In the genomic region with DNA sequence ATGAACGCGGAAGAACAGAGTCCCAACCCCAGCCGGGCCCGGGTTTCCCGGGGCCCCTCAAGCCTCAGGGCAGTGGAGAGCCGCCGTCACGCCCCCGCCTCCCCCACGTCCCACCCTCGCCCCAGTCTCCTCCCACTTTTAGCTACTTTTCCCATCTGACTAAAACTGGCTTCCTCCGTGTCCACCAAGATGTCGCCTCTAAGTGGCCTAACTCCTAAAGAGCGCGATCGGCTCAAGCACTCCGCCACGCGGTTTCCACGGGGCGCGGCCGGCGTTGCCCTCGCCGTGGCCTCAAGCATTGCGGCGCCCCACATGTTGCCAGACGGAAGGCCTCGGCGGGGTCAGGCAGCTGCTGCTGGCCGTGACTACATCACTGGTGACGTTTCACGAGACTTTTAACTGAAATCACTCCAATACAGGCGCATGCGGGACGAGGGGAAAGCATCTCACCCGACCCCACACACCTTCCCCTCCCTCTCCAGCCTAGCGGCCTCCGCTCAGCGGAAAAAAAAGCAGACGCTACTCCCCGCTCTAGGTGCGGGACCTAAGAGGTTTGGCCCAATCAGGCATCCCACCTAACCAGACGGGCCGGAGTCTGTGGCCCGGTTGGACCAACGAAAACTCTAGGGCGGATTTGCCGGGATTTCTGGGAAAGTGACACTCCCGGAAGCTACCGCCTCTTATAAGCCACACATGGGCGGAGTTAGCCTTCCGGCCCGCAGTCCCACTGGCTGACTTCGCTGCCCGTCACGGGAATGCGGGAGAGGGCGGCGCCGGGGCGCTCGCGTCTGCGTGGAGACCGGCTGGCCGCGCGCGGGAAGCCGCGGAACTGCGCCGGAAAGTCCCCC, we compare ENCODE assay signal across 8 cellular contexts. TPM values are rescaled to one million over a fixed set of nuclear protein-coding genes. Genes with fewer than 3 reads are reported as not detected.
DNase-seq lines count a peak whose midpoint lies in the region; ATAC-seq and TF ChIP-seq lines count a peak whose summit lies in the region.

A gene (plus strand): TSS at position 785 of the 848 bp plus-strand sequence. CDS start 3,251 bp downstream, outside the sequence.

- H3K9me2 ChIP-seq in OCI-LY1 (ENCODE audit: low read depth, low read length): no peaks in the 10 kb centered on the region

- WGBS in HUES64: under 1% methylated on average over 75 of the region's 75 CpGs
- WGBS in mesodermal cell (ENCODE audit: insufficient coverage in 2 of 2), 2 experiments: 0% methylated on average over 50 to 68 of the region's 75 CpGs

- H3K9me3 ChIP-seq in HUES64 (ENCODE audit: insufficient read depth, low read depth, low read length): no peaks in the 10 kb centered on the region
- no peaks in the 10 kb centered on the region for H3K9me3 ChIP-seq in OCI-LY1 (ENCODE audit: low read length)
- no peaks in the 10 kb centered on the region for H3K9me3 ChIP-seq in mesodermal cell (ENCODE audit: control insufficient read depth, low read length)

- peaks cover 17% of the 10 kb centered on the region for H3K4me1 ChIP-seq in HUES64 (ENCODE audit: insufficient read depth, low read length)
- peaks cover 23% of the 10 kb centered on the region for H3K4me1 ChIP-seq in OCI-LY1 (ENCODE audit: insufficient read depth, low read length, severe bottlenecking)
- H3K4me1 ChIP-seq in mesodermal cell (ENCODE audit: control insufficient read depth, insufficient read depth, low read length, poor library complexity, severe bottlenecking): peaks cover 8% of the 10 kb centered on the region

- peak within 1 kb of the TSS; percentile 82 for H3K4me2 ChIP-seq in OCI-LY1 (ENCODE audit: low read length)

- no peaks in the 10 kb centered on the region for H4K20me1 ChIP-seq in OCI-LY1 (ENCODE audit: insufficient read depth, low read length)

- DNase-seq in Calu3: peak; percentile 83
- peak; percentile 94 for DNase-seq in activated CD8-positive, alpha-beta memory T cell treated with anti-CD3 and anti-CD28 coated beads, Interleukin-2, amount 50 U/mL, for 4 hours
- peak; percentile 93 for DNase-seq in stimulated activated CD8-positive, alpha-beta memory T cell treated with anti-CD3 and anti-CD28 coated beads, Interleukin-15, amount 100 ng/mL, for 4 hours (ENCODE audit: low read depth in 2 of 2)

- peaks cover 20% of the 10 kb centered on the region for H3K36me3 Mint-ChIP-seq in Calu3 (ENCODE audit: insufficient read depth, unreplicated experiment)

- H3K4me3 Mint-ChIP-seq in Calu3 (ENCODE audit: low read depth, unreplicated experiment): peak within 1 kb of the TSS; percentile 86

- H2AFZ ChIP-seq in OCI-LY1 (ENCODE audit: low read length): no peak within 1 kb of the TSS

- intact Hi-C loops in Calu3 (cut with micrococcal nuclease; ENCODE audit: unreplicated experiment): loop anchor here (1.0 kb wide), 1 partner anchor 8 kb away; no protein-coding TSS in a partner anchor

- CTCF ChIA-PET in Calu3 (lab: Charles Lee): interaction anchor here (0.6 to 0.8 kb wide), 2 partner anchors 8 to 1067 kb away, joined by 3 to 4 read pairs; no protein-coding TSS in a partner anchor

- H3K27ac Mint-ChIP-seq in Calu3 (ENCODE audit: unreplicated experiment): peak within 1 kb of the TSS; percentile 96

- in situ Hi-C loops in endometrial microvascular endothelial cells (cut with HindIII; ENCODE audit: inconsistent ontology term, low pct_unique_long_range_greater_than_20kb, low sequenced_read_pairs): no loop called here

- no peaks in the 10 kb centered on the region for H3F3A ChIP-seq in OCI-LY1 (ENCODE audit: insufficient read depth, low read length)

- peak within 1 kb of the TSS; percentile 88 for H3K4me3 ChIP-seq in HUES64 (ENCODE audit: low read length)
- peak within 1 kb of the TSS; percentile 93 for H3K4me3 ChIP-seq in OCI-LY1 (ENCODE audit: low read depth, low read length, poor library complexity, severe bottlenecking)
- peak within 1 kb of the TSS; percentile 99 for H3K4me3 ChIP-seq in mesodermal cell (ENCODE audit: extremely low read depth, insufficient read depth, low read length, poor library complexity, severe bottlenecking)

- peak; percentile 81 for ATAC-seq in GM21447 (IDR thresholded peaks at IDR 0.05; ENCODE audit: unreplicated experiment)

- H3K79me2 ChIP-seq in OCI-LY1 (ENCODE audit: insufficient read depth, low read length): peaks cover 23% of the 10 kb centered on the region

- peak within 1 kb of the TSS; percentile 93 for H3K27ac ChIP-seq in HUES64 (ENCODE audit: low read depth, low read length)
- peak within 1 kb of the TSS; percentile 84 for H3K27ac ChIP-seq in OCI-LY1 (ENCODE audit: low read depth, low read length, poor library complexity, severe bottlenecking)
- peak within 1 kb of the TSS; percentile 98 for H3K27ac ChIP-seq in mesodermal cell (ENCODE audit: low read depth, low read length, severe bottlenecking)

- no peak for TF ChIP-seq CTCF in Calu3 (IDR thresholded peaks at IDR 0.05; ENCODE audit: unreplicated experiment)
- 0 out of 2 replicates have a peak, but pooled peaks have one; percentile 4 for TF ChIP-seq CTCF in OCI-LY1 (IDR thresholded peaks at IDR 0.05; ENCODE audit: low read length)

- no peaks in the 10 kb centered on the region for H3K4me1 Mint-ChIP-seq in Calu3 (ENCODE audit: low read depth, unreplicated experiment)

- BruUV-seq in Calu3 (replicated peaks; lab: Mats Ljungman, UMichigan): TSS peak; percentile 62

- H3K27me3 Mint-ChIP-seq in Calu3 (ENCODE audit: unreplicated experiment): no peaks in the 10 kb centered on the region

- H3K27me3 ChIP-seq in HUES64 (ENCODE audit: insufficient read depth, low read length): no peaks in the 10 kb centered on the region
- H3K27me3 ChIP-seq in OCI-LY1 (ENCODE audit: insufficient read depth, low read length): no peaks in the 10 kb centered on the region

- peaks cover 16% of the 10 kb centered on the region for H3K36me3 ChIP-seq in HUES64 (ENCODE audit: insufficient read depth, low read length)
- H3K36me3 ChIP-seq in OCI-LY1 (ENCODE audit: insufficient read depth, low read length): peaks cover 19% of the 10 kb centered on the region
- peaks cover 27% of the 10 kb centered on the region for H3K36me3 ChIP-seq in mesodermal cell (ENCODE audit: control insufficient read depth, insufficient read depth, low read length)

- H3K9ac ChIP-seq in HUES64 (ENCODE audit: low read depth, low read length) (peak within 1 kb of the TSS; percentile 81), OCI-LY1 (ENCODE audit: low read length) (peak within 1 kb of the TSS; percentile 99)

- no peaks in the 10 kb centered on the region for H3K9me3 Mint-ChIP-seq in Calu3 (ENCODE audit: low read depth, unreplicated experiment)

RNA-seq across cellular contexts. Expression of the gene that starts here (rescaled TPM):
- total RNA-seq in Calu3 (2022) (7.2 and 7.9 TPM in 2 replicates), endometrial microvascular endothelial cells (ENCODE audit: inconsistent ontology term) (35.5 TPM)
- 25.4 TPM for polyA plus RNA-seq in HUES64 (2013, experiment 1 of 2)
- 26.1 TPM for polyA plus RNA-seq in HUES64 (2013, experiment 2 of 2)
- polyA plus RNA-seq in mesodermal cell (2013, experiment 1 of 2): 30.1 TPM
- polyA plus RNA-seq in mesodermal cell (2013, experiment 2 of 2): 29.2 TPM

Comparison
In these comparisons a context has a peak if more than half of its experiments do, and no peak if none do; other contexts are left out.
1. Peak in every context shown above with its lines: DNase-seq, ATAC-seq, H3K4me3 ChIP-seq and H3K27ac ChIP-seq.